Comparison of ENCODE assay signal across 28 cellular contexts in the genomic region with DNA sequence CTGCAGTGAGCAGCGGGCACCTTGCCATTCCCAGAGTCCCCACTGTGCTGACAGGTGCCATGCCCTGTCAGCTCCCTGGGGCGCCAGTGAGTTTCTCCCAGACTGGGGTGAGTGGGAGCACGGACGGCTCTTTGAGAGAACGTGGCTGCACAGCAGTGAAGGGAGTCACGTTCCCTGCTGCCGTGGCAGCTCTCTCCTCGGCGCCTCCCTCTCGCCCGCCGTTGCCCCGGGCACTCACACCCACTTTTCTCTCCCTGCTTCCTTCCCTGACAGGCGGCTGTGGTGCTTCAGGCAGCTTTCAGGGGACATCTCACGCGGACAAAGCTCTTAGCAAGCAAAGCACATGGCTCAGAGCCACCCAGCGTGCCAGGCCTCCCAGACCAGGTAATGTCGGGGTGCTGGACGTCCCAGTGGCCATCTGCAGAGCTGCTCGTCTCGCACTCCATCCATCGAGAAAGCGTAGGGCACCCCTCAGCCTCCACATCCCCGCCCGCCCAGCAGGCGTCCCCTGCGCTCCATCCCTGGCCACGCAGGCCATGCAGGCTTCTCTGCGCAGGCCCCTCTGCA. TPM values are rescaled to one million over a fixed set of nuclear protein-coding genes. Genes with fewer than 3 reads are reported as not detected.
DNase-seq lines count a peak whose midpoint lies in the region; ATAC-seq and TF ChIP-seq lines count a peak whose summit lies in the region.
"Had no signal": no experiment of that assay in that cellular context is flagged by ENCODE, and none has a peak within 500 bp of the region (broad histone marks: within the 10 kb centered on the region; RNA-seq: fewer than 3 reads in every experiment).

No MANE protein-coding gene starts in this region.

- TF ChIP-seq CTCF in WERI-Rb-1 (IDR thresholded peaks at IDR 0.05; ENCODE audit: low read depth, low read length), result peak; percentile 42; the same call in 1 of the 2 replicates

- intact Hi-C loops in right cardiac atrium (cut with DNase I), result no loop called here

- H3K9me3 ChIP-seq in WERI-Rb-1 (ENCODE audit: severe bottlenecking) (no peaks in the 10 kb centered on the region), right cardiac atrium (ENCODE audit: control insufficient read depth, low read length) (no peaks in the 10 kb centered on the region)
- H3K9me3 ChIP-seq: body of pancreas, vagina had no signal

- H3K27ac ChIP-seq in WERI-Rb-1 (no peak overlapping the region), right cardiac atrium (ENCODE audit: low read length) (no peak overlapping the region)
- H3K27ac ChIP-seq: body of pancreas, HL-60, vagina had no signal

- peaks cover 17% of the 10 kb centered on the region for H3K36me3 ChIP-seq in WERI-Rb-1

- ATAC-seq in right cardiac atrium (peak; percentile 1 to 65), GM21381 (IDR thresholded peaks at IDR 0.05; ENCODE audit: unreplicated experiment) (no peak)
- ATAC-seq: activated T-cell treated with anti-CD3 and anti-CD28 coated beads, Interleukin-2, amount 50 U/mL, for 4 hours; body of pancreas; GM12878; PC-3; WTC11 had no signal

- DNase-seq in DMS79 (lab: John Stamatoyannopoulos, UW) (peak; percentile 75), NCI-H1092 treated with DMSO at 0.1 percent for 48 hours (lab: John Stamatoyannopoulos, UW) (peak; percentile 91), WERI-Rb-1 (peak; percentile 30), right cardiac atrium (peak; percentile 50 to 83 (median 80)), NCI-H2196 treated with DMSO at 0.1 percent for 48 hours (lab: John Stamatoyannopoulos, UW; ENCODE audit: unreplicated experiment) (no peak)
- DNase-seq in activated T-cell treated with anti-CD3 and anti-CD28 coated beads, Interleukin-2, amount 50 U/mL, for 1 hour, result no peak
- no peak for DNase-seq in stimulated activated CD4-positive, alpha-beta T cell treated with anti-CD3 and anti-CD28 coated beads, Interleukin-2, amount 100 ng/mL, for 48 hours
- DNase-seq: activated CD4-positive, alpha-beta T cell treated with anti-CD3 and anti-CD28 coated beads, Interleukin-2, amount 10 ng/mL, durations not matched to agents 7 days and 5 days; activated naive CD4-positive, alpha-beta T cell; activated T-cell treated with anti-CD3 and anti-CD28 coated beads, Interleukin-2, amount 50 U/mL, for 4 hours; body of pancreas; Calu3; glutamatergic neuron; Karpas-422; kidney; NCI-H510A; nephron progenitor cell; PC-3; stimulated activated CD4-positive, alpha-beta T cell treated with anti-CD3 and anti-CD28 coated beads, Interleukin-15, amount 100 ng/mL, for 24 hours; stimulated activated naive CD4-positive, alpha-beta T cell treated with Interleukin-2 at 50 U/mL for 16 hours; SW 1271; T-helper 9 cell had no signal

- H3K4me3 ChIP-seq in WERI-Rb-1 (ENCODE audit: low read depth, low read length) (no peak overlapping the region), right cardiac atrium (ENCODE audit: low read length) (no peak overlapping the region)
- H3K4me3 ChIP-seq: body of pancreas, GM12878, lung, vagina had no signal

- WGBS in right cardiac atrium, result 82% methylated on average over 29 of the region's 29 CpGs

- H3K4me1 ChIP-seq in right cardiac atrium (ENCODE audit: control insufficient read depth, insufficient read depth, low read length), result peaks cover 6% of the 10 kb centered on the region
- H3K4me1 ChIP-seq: body of pancreas had no signal

- H3K27me3 ChIP-seq in WERI-Rb-1 (ENCODE audit: insufficient read depth, low read depth, severe bottlenecking), result no peaks in the 10 kb centered on the region
- H3K27me3 ChIP-seq in right cardiac atrium (ENCODE audit: control insufficient read depth, insufficient read depth), result no peaks in the 10 kb centered on the region
- H3K27me3 ChIP-seq: body of pancreas, vagina had no signal

RNA-seq across cellular contexts. Expression of gene TTYH3, which starts 27.1 kb away (rescaled TPM):
- total RNA-seq in right cardiac atrium, result 10 to 100 TPM; 12.4 to 25.0 (median 17.0) TPM
- polyA plus RNA-seq in right cardiac atrium, result 8.1 TPM

RNA-seq across cellular contexts. Expression of gene IQCE, which starts 45.9 kb away (rescaled TPM):
- 10 to 100 TPM; 10.6 to 16.0 (median 15.2) TPM for total RNA-seq in right cardiac atrium
- polyA plus RNA-seq in right cardiac atrium, result 7.9 TPM

RNA-seq across cellular contexts. Expression of gene BRAT1, which starts 49.4 kb away (rescaled TPM):
- 10 to 100 TPM; 15.4 to 19.0 (median 16.1) TPM for total RNA-seq in right cardiac atrium
- 16.9 TPM for polyA plus RNA-seq in right cardiac atrium

Comparison
In these comparisons a context has a peak if more than half of its experiments do, and no peak if none do; other contexts are left out.
1. DNase-seq: peak in DMS79 (single experiment), NCI-H1092 treated with DMSO at 0.1 percent for 48 hours (single experiment), WERI-Rb-1 (single experiment) and right cardiac atrium (3 of 3); none in NCI-H2196 treated with DMSO at 0.1 percent for 48 hours (single experiment), activated T-cell treated with anti-CD3 and anti-CD28 coated beads, Interleukin-2, amount 50 U/mL, for 1 hour (single experiment) and stimulated activated CD4-positive, alpha-beta T cell treated with anti-CD3 and anti-CD28 coated beads, Interleukin-2, amount 100 ng/mL, for 48 hours (0 of 2).